ENCODE assay signal across 25 cellular contexts in genomic region chr7:42489299-42489698, GRCh38.
"Had no signal": no experiment of that assay in that cellular context is flagged by ENCODE, and none has a peak within 500 bp of the region (broad histone marks: within the 10 kb centered on the region; RNA-seq: fewer than 3 reads in every experiment).

No MANE protein-coding gene starts in this region.

- H3K27ac Mint-ChIP-seq: dendritic cell treated with granulocyte-macrophage colony-stimulating factor and Interleukin-4, amounts not matched to agents 40 ng/mL and 50 ng/mL, for 4 days; effector memory CD8-positive, alpha-beta T cell; endodermal cell; immature natural killer cell; mesothelial cell of epicardium had no signal

- H3K36me3 Mint-ChIP-seq: immature natural killer cell, mesothelial cell of epicardium had no signal

- FAIRE-seq: endometrium, endothelial cell of umbilical vein, frontal cortex had no signal

- H3K9me3 ChIP-seq: colonic mucosa, esophagus muscularis mucosa, gastroesophageal sphincter, heart left ventricle, left lung, lower lobe of right lung, mucosa of descending colon had no signal

- H3K4me1 ChIP-seq: colonic mucosa had no signal

- H3K27ac ChIP-seq: colonic mucosa, foreskin keratinocyte, gastroesophageal sphincter, hepatocyte, left lung, lower lobe of right lung had no signal

- H3K27me3 ChIP-seq: colonic mucosa, esophagus muscularis mucosa, foreskin keratinocyte, gastroesophageal sphincter had no signal

- H3K4me1 Mint-ChIP-seq: immature natural killer cell had no signal

- H3K4me3 Mint-ChIP-seq: dendritic cell treated with granulocyte-macrophage colony-stimulating factor and Interleukin-4, amounts not matched to agents 40 ng/mL and 50 ng/mL, for 4 days; effector memory CD8-positive, alpha-beta T cell; endodermal cell; immature natural killer cell; mesothelial cell of epicardium had no signal

- H3K36me3 ChIP-seq: colonic mucosa, esophagus muscularis mucosa, gastroesophageal sphincter, heart left ventricle, left lung, lower lobe of right lung had no signal

- DNase-seq: cerebellar nuclear complex; colonic mucosa; cortex of kidney; effector CD8-positive, alpha-beta T cell; effector memory CD8-positive, alpha-beta T cell; endodermal cell; foreskin keratinocyte; heart left ventricle; hypothalamus; immature natural killer cell; islet precursor cell; left cardiac atrium; left lung; left ventricle myocardium superior; lower lobe of right lung; mesenchymal stem cell; mucosa of descending colon had no signal

- H3K9me3 Mint-ChIP-seq: dendritic cell treated with granulocyte-macrophage colony-stimulating factor and Interleukin-4, amounts not matched to agents 40 ng/mL and 50 ng/mL, for 4 days; endodermal cell; mesothelial cell of epicardium had no signal

- H3K4me3 ChIP-seq: colonic mucosa, esophagus muscularis mucosa, gastroesophageal sphincter, heart left ventricle, hepatocyte, left lung, lower lobe of right lung, mucosa of descending colon had no signal
